1 cellular context compared by ENCODE assay signal in genomic region chr2:36807223-36807886, GRCh38.
TF ChIP-seq lines count a peak whose summit lies in the region.

No MANE protein-coding gene starts in this region.

TF ChIP-seq in HEK293, 187 proteins besides CTCF, POLR2A, EP300 and RAD21 (continued from another document):
- no peak for TF ChIP-seq ZNF398 (tag by site-specific recombination; IDR thresholded peaks at IDR 0.05)
- no peak for TF ChIP-seq ZNF558 (tag by site-specific recombination; IDR thresholded peaks at IDR 0.05)
- TF ChIP-seq ZNF341 (tag by site-specific recombination; IDR thresholded peaks at IDR 0.05; ENCODE audit: low read depth) = no peak
- no peak for TF ChIP-seq ZBTB11 (tag by site-specific recombination; conservative IDR thresholded peaks at IDR 0.05; ENCODE audit: low read depth)
